In the genomic region with DNA sequence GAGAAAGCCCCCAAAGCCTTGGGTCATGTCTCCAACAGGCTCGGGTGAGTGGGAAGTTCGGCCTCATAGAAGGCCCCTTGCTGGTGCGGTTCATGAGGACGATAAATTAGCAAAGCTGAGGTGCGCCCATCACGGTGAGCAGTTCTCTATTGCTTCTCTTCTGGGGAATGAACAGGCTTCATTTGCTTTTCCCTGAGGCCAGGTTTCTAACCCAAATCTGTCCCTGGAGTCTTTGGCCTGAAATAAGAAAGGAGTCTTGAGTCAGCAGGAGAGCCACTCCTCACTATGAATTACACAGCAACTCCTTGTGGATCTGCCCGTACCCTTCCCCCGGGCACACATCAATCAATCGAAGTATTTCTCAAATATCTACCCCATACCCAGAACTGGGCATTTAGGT, we compare ENCODE assay signal across 10 cellular contexts.
DNase-seq lines count a peak whose midpoint lies in the region; ATAC-seq and TF ChIP-seq lines count a peak whose summit lies in the region.
"Had no signal": no experiment of that assay in that cellular context is flagged by ENCODE, and none has a peak within 500 bp of the region (broad histone marks: within the 10 kb centered on the region; RNA-seq: fewer than 3 reads in every experiment).

No MANE protein-coding gene starts in this region.

- peak overlapping the region in 2 of 3 donors; percentile 11 to 56 for H3K27ac Mint-ChIP-seq in CD4-positive, CD25-positive, alpha-beta regulatory T cell
- H3K27ac Mint-ChIP-seq in activated naive CD4-positive, alpha-beta T cell treated with anti-CD3 and anti-CD28 coated beads, Interleukin-2, amount 10 ng/mL, durations not matched to agents 7 days and 5 days = no peak overlapping the region
- H3K27ac Mint-ChIP-seq in T-helper 17 cell = no peak overlapping the region

- peak overlapping the region; percentile 53 for H3K9ac ChIP-seq in smooth muscle cell (ENCODE audit: low read depth)

- H3K36me3 ChIP-seq in CD4-positive, CD25-positive, alpha-beta regulatory T cell (ENCODE audit: control insufficient read depth, insufficient read depth, low read length) = no peaks in the 10 kb centered on the region
- H3K36me3 ChIP-seq in body of pancreas (replicated peaks in 1 of 2; ENCODE audit: insufficient read depth in 1 of 2, low read depth in 2 of 2) (no peaks in the 10 kb centered on the region), lower lobe of right lung (no peaks in the 10 kb centered on the region), smooth muscle cell (ENCODE audit: low read depth) (no peaks in the 10 kb centered on the region)

- H3K27me3 Mint-ChIP-seq in CD4-positive, CD25-positive, alpha-beta regulatory T cell = peaks cover 3% of the 10 kb centered on the region
- H3K27me3 Mint-ChIP-seq in activated naive CD4-positive, alpha-beta T cell treated with anti-CD3 and anti-CD28 coated beads, Interleukin-2, amount 10 ng/mL, durations not matched to agents 7 days and 5 days = peaks cover 5% of the 10 kb centered on the region
- H3K27me3 Mint-ChIP-seq in T-helper 17 cell = no peaks in the 10 kb centered on the region

- no peaks in the 10 kb centered on the region for H3K79me2 ChIP-seq in smooth muscle cell (ENCODE audit: low read depth)

- H3K4me3 ChIP-seq in CD4-positive, CD25-positive, alpha-beta regulatory T cell (ENCODE audit: low read depth, low read length) = no peak overlapping the region
- H3K4me3 ChIP-seq in body of pancreas (no peak overlapping the region), lower lobe of right lung (no peak overlapping the region), smooth muscle cell (no peak overlapping the region)

- ATAC-seq in CD4-positive, CD25-positive, alpha-beta regulatory T cell (ENCODE audit: low read depth in 2 of 2) = no peak
- ATAC-seq in body of pancreas (no peak), lower lobe of right lung (no peak), HG02840 (IDR thresholded peaks at IDR 0.05; ENCODE audit: low FRiP score, unreplicated experiment) (no peak), T-helper 17 cell (no peak)

- no peak overlapping the region for H3K27ac ChIP-seq in CD4-positive, CD25-positive, alpha-beta regulatory T cell (ENCODE audit: insufficient read depth, low read length, poor library complexity, severe bottlenecking)
- H3K27ac ChIP-seq in body of pancreas (peak overlapping the region in 3 of 4 donors; percentile 30 to 70 (median 42)), lower lobe of right lung (peak overlapping the region; percentile 73), smooth muscle cell (ENCODE audit: low read depth) (peak overlapping the region; percentile 91)

- no peaks in the 10 kb centered on the region for H4K20me1 ChIP-seq in smooth muscle cell (ENCODE audit: low read depth)

- H3K36me3 Mint-ChIP-seq in CD4-positive, CD25-positive, alpha-beta regulatory T cell = no peaks in the 10 kb centered on the region
- no peaks in the 10 kb centered on the region for H3K36me3 Mint-ChIP-seq in activated naive CD4-positive, alpha-beta T cell treated with anti-CD3 and anti-CD28 coated beads, Interleukin-2, amount 10 ng/mL, durations not matched to agents 7 days and 5 days
- H3K36me3 Mint-ChIP-seq in T-helper 17 cell (ENCODE audit: low read depth) = no peaks in the 10 kb centered on the region

- peaks cover 0 to 6% (median 2%) of the 10 kb centered on the region in 4 donors for H3K4me1 Mint-ChIP-seq in CD4-positive, CD25-positive, alpha-beta regulatory T cell
- H3K4me1 Mint-ChIP-seq in activated naive CD4-positive, alpha-beta T cell treated with anti-CD3 and anti-CD28 coated beads, Interleukin-2, amount 10 ng/mL, durations not matched to agents 7 days and 5 days = peaks cover 10% of the 10 kb centered on the region
- H3K4me1 Mint-ChIP-seq in T-helper 17 cell = no peaks in the 10 kb centered on the region

- H3K27me3 ChIP-seq in CD4-positive, CD25-positive, alpha-beta regulatory T cell (ENCODE audit: control insufficient read depth, insufficient read depth, low read length) = no peaks in the 10 kb centered on the region
- H3K27me3 ChIP-seq in body of pancreas (no peaks in the 10 kb centered on the region), lower lobe of right lung (ENCODE audit: low read depth) (no peaks in the 10 kb centered on the region), smooth muscle cell (ENCODE audit: low read depth) (no peaks in the 10 kb centered on the region)

- no peaks in the 10 kb centered on the region for H3K9me3 Mint-ChIP-seq in CD4-positive, CD25-positive, alpha-beta regulatory T cell
- no peaks in the 10 kb centered on the region for H3K9me3 Mint-ChIP-seq in activated naive CD4-positive, alpha-beta T cell treated with anti-CD3 and anti-CD28 coated beads, Interleukin-2, amount 10 ng/mL, durations not matched to agents 7 days and 5 days

- DNase-seq in CD4-positive, CD25-positive, alpha-beta regulatory T cell = no peak
- DNase-seq in body of pancreas (no peak), lower lobe of right lung (no peak), smooth muscle cell (lab: John Stamatoyannopoulos, UW; ENCODE audit: unreplicated experiment) (no peak), NCI-H526 treated with DMSO at 0.1 percent for 48 hours (lab: John Stamatoyannopoulos, UW) (no peak), T-helper 17 cell (no peak)
- DNase-seq in activated naive CD4-positive, alpha-beta T cell treated with anti-CD3 and anti-CD28 coated beads, Interleukin-2, amount 10 ng/mL, durations not matched to agents 7 days and 5 days = no peak
- DNase-seq: erythroblast, T-helper 1 cell had no signal

- peaks cover 49% of the 10 kb centered on the region for H3F3A ChIP-seq in smooth muscle cell (ENCODE audit: low read depth)

- H2AFZ ChIP-seq in smooth muscle cell (ENCODE audit: low read depth) = peak overlapping the region; percentile 58

- WGBS in body of pancreas, 2 donors = 90 to 94% methylated on average over 9 of the region's 9 CpGs
- 65% methylated on average over 9 of the region's 9 CpGs for WGBS in smooth muscle cell (ENCODE audit: low lambda C conversion rate)

- intact Hi-C loops in body of pancreas (cut with DNase I) (no loop called here), lower lobe of right lung (cut with DNase I) (no loop called here)

- peaks cover 5% of the 10 kb centered on the region for H3K4me1 ChIP-seq in CD4-positive, CD25-positive, alpha-beta regulatory T cell (ENCODE audit: control insufficient read depth, insufficient read depth, low read length, poor library complexity, severe bottlenecking)
- H3K4me1 ChIP-seq in body of pancreas = peaks cover 79% of the 10 kb centered on the region
- peaks cover 50% of the 10 kb centered on the region for H3K4me1 ChIP-seq in lower lobe of right lung
- H3K4me1 ChIP-seq in smooth muscle cell (ENCODE audit: low read depth) = peaks cover 32% of the 10 kb centered on the region

- no peak overlapping the region for H3K4me3 Mint-ChIP-seq in CD4-positive, CD25-positive, alpha-beta regulatory T cell
- H3K4me3 Mint-ChIP-seq in activated naive CD4-positive, alpha-beta T cell treated with anti-CD3 and anti-CD28 coated beads, Interleukin-2, amount 10 ng/mL, durations not matched to agents 7 days and 5 days = no peak overlapping the region
- no peak overlapping the region for H3K4me3 Mint-ChIP-seq in T-helper 17 cell

- TF ChIP-seq CTCF in body of pancreas (IDR thresholded peaks at IDR 0.05) (no peak), lower lobe of right lung (IDR thresholded peaks at IDR 0.05) (no peak), smooth muscle cell (IDR thresholded peaks at IDR 0.05; ENCODE audit: borderline replicate concordance, insufficient read depth, poor library complexity, severe bottlenecking) (no peak)

- no peak for TF ChIP-seq POLR2A in body of pancreas (IDR thresholded peaks at IDR 0.05)

- H3K4me2 ChIP-seq in smooth muscle cell = peak overlapping the region; percentile 81

- H3K9me3 ChIP-seq in CD4-positive, CD25-positive, alpha-beta regulatory T cell (ENCODE audit: control insufficient read depth in 2 of 2, low read length in 2 of 2) = no peaks in the 10 kb centered on the region
- H3K9me3 ChIP-seq in body of pancreas = no peaks in the 10 kb centered on the region
- H3K9me3 ChIP-seq in lower lobe of right lung = no peaks in the 10 kb centered on the region
- no peaks in the 10 kb centered on the region for H3K9me3 ChIP-seq in smooth muscle cell (replicated peaks; ENCODE audit: low read depth)
- H3K9me3 ChIP-seq in T-helper 17 cell (ENCODE audit: control insufficient read depth, low read length, poor library complexity, severe bottlenecking) = no peaks in the 10 kb centered on the region

- CTCF ChIA-PET in activated naive CD4-positive, alpha-beta T cell treated with anti-CD3 and anti-CD28 coated beads, Interleukin-2, amount 10 ng/mL, durations not matched to agents 7 days and 5 days (lab: Charles Lee) = interaction anchor here (0.9 kb wide), 1 partner anchor 96 kb away, joined by 4 read pairs; no protein-coding TSS in a partner anchor

Comparison
In these comparisons a context has a peak if more than half of its experiments do, and no peak if none do; other contexts are left out.
1. H3K27ac Mint-ChIP-seq: peak in CD4-positive, CD25-positive, alpha-beta regulatory T cell (2 of 3); none in activated naive CD4-positive, alpha-beta T cell treated with anti-CD3 and anti-CD28 coated beads, Interleukin-2, amount 10 ng/mL, durations not matched to agents 7 days and 5 days (single experiment) and T-helper 17 cell (single experiment).